ENCODE assay signal across 10 cellular contexts in genomic region chr2:101012054-101012705, GRCh38. TPM values are rescaled to one million over a fixed set of nuclear protein-coding genes. Genes with fewer than 3 reads are reported as not detected.
DNase-seq lines count a peak whose midpoint lies in the region; ATAC-seq and TF ChIP-seq lines count a peak whose summit lies in the region.
"Had no signal": no experiment of that assay in that cellular context is flagged by ENCODE, and none has a peak within 500 bp of the region (broad histone marks: within the 10 kb centered on the region; RNA-seq: fewer than 3 reads in every experiment).

No MANE protein-coding gene starts in this region.

- no peak overlapping the region for H4K91ac ChIP-seq in trophoblast cell (ENCODE audit: low read depth, low read length)

- no peak overlapping the region for H2BK120ac ChIP-seq in trophoblast cell (ENCODE audit: insufficient read depth, low read length, poor library complexity)

- WGBS in trophoblast cell (ENCODE audit: extremely low coverage, insufficient coverage, insufficient read length): no CpG with 5 or more reads among the region's 8 CpGs

- no peaks in the 10 kb centered on the region for H3K9me3 ChIP-seq in trophoblast cell (ENCODE audit: insufficient read depth, low read depth, low read length)
- H3K9me3 ChIP-seq: MG63 had no signal

- CTCF ChIA-PET in activated CD4-positive, alpha-beta memory T cell treated with anti-CD3 and anti-CD28 coated beads for 36 hours (lab: Charles Lee): interaction anchor here (0.7 to 3.2 kb wide), 28 partner anchors 8 to 452 kb away, joined by 3 to 27 read pairs (median 4); partner anchors contain the start of genes PDCL3, RNF149, RPL31 and TBC1D8
- CTCF ChIA-PET in activated CD4-positive, alpha-beta memory T cell treated with anti-CD3 and anti-CD28 coated beads, Interleukin-2, amount 10 ng/mL, durations not matched to agents 7 days and 5 days (lab: Charles Lee): interaction anchor here (0.6 to 2.5 kb wide), 23 partner anchors 9 to 1258 kb away, joined by 3 to 41 read pairs (median 4); partner anchors contain the start of genes CNOT11, RPL31 and TBC1D8

- no peaks in the 10 kb centered on the region for H3K27me3 Mint-ChIP-seq in activated CD4-positive, alpha-beta memory T cell treated with anti-CD3 and anti-CD28 coated beads for 36 hours
- H3K27me3 Mint-ChIP-seq in activated CD4-positive, alpha-beta memory T cell treated with anti-CD3 and anti-CD28 coated beads, Interleukin-2, amount 10 ng/mL, durations not matched to agents 7 days and 5 days: no peaks in the 10 kb centered on the region
- H3K27me3 Mint-ChIP-seq in progenitor cell of endocrine pancreas: no peaks in the 10 kb centered on the region
- H3K27me3 Mint-ChIP-seq: activated naive CD8-positive, alpha-beta T cell treated with anti-CD3 and anti-CD28 coated beads, Interleukin-2, amount 10 ng/mL, durations not matched to agents 7 days and 5 days had no signal

- no peak overlapping the region for H2BK5ac ChIP-seq in trophoblast cell (ENCODE audit: low read depth, low read length, poor library complexity)

- H3K4me1 Mint-ChIP-seq in activated CD4-positive, alpha-beta memory T cell treated with anti-CD3 and anti-CD28 coated beads for 36 hours (ENCODE audit: low read depth): peaks cover 35% of the 10 kb centered on the region
- peaks cover 37% of the 10 kb centered on the region for H3K4me1 Mint-ChIP-seq in activated CD4-positive, alpha-beta memory T cell treated with anti-CD3 and anti-CD28 coated beads, Interleukin-2, amount 10 ng/mL, durations not matched to agents 7 days and 5 days
- H3K4me1 Mint-ChIP-seq in progenitor cell of endocrine pancreas (ENCODE audit: low read depth): no peaks in the 10 kb centered on the region

- no peak overlapping the region for H4K8ac ChIP-seq in trophoblast cell (ENCODE audit: low read depth, low read length)

- H3K4me3 Mint-ChIP-seq in activated CD4-positive, alpha-beta memory T cell treated with anti-CD3 and anti-CD28 coated beads for 36 hours: no peak overlapping the region
- no peak overlapping the region for H3K4me3 Mint-ChIP-seq in activated CD4-positive, alpha-beta memory T cell treated with anti-CD3 and anti-CD28 coated beads, Interleukin-2, amount 10 ng/mL, durations not matched to agents 7 days and 5 days
- no peak overlapping the region for H3K4me3 Mint-ChIP-seq in progenitor cell of endocrine pancreas (ENCODE audit: low read depth)
- H3K4me3 Mint-ChIP-seq: activated naive CD8-positive, alpha-beta T cell treated with anti-CD3 and anti-CD28 coated beads, Interleukin-2, amount 10 ng/mL, durations not matched to agents 7 days and 5 days had no signal

- no peaks in the 10 kb centered on the region for H3K9me3 Mint-ChIP-seq in activated CD4-positive, alpha-beta memory T cell treated with anti-CD3 and anti-CD28 coated beads for 36 hours
- no peaks in the 10 kb centered on the region for H3K9me3 Mint-ChIP-seq in activated CD4-positive, alpha-beta memory T cell treated with anti-CD3 and anti-CD28 coated beads, Interleukin-2, amount 10 ng/mL, durations not matched to agents 7 days and 5 days
- no peaks in the 10 kb centered on the region for H3K9me3 Mint-ChIP-seq in progenitor cell of endocrine pancreas (ENCODE audit: low read depth)
- H3K9me3 Mint-ChIP-seq: activated naive CD8-positive, alpha-beta T cell treated with anti-CD3 and anti-CD28 coated beads, Interleukin-2, amount 10 ng/mL, durations not matched to agents 7 days and 5 days had no signal

- no peak overlapping the region for H4K12ac ChIP-seq in trophoblast cell (ENCODE audit: low read depth, low read length)

- H3K27ac Mint-ChIP-seq in activated CD4-positive, alpha-beta memory T cell treated with anti-CD3 and anti-CD28 coated beads for 36 hours: peak overlapping the region; percentile 60
- H3K27ac Mint-ChIP-seq in activated CD4-positive, alpha-beta memory T cell treated with anti-CD3 and anti-CD28 coated beads, Interleukin-2, amount 10 ng/mL, durations not matched to agents 7 days and 5 days: no peak overlapping the region
- peak overlapping the region; percentile 40 for H3K27ac Mint-ChIP-seq in progenitor cell of endocrine pancreas
- H3K27ac Mint-ChIP-seq: activated naive CD8-positive, alpha-beta T cell treated with anti-CD3 and anti-CD28 coated beads, Interleukin-2, amount 10 ng/mL, durations not matched to agents 7 days and 5 days had no signal

- H2AK5ac ChIP-seq in trophoblast cell (ENCODE audit: low read length): no peak overlapping the region

- H3K18ac ChIP-seq in trophoblast cell (ENCODE audit: low read length): no peak overlapping the region

- no peak overlapping the region for H3K14ac ChIP-seq in trophoblast cell (ENCODE audit: low read length)

- intact Hi-C loops in activated CD4-positive, alpha-beta memory T cell treated with anti-CD3 and anti-CD28 coated beads for 36 hours (cut with micrococcal nuclease): loop anchor here (1.0 kb wide), 2 partner anchors 140 to 193 kb away; no protein-coding TSS in a partner anchor

- no peak overlapping the region for H3K23ac ChIP-seq in trophoblast cell (ENCODE audit: low read length)

- no peak for TF ChIP-seq CTCF in progenitor cell of endocrine pancreas (IDR thresholded peaks at IDR 0.05; ENCODE audit: unreplicated experiment)

- H3K27me3 ChIP-seq in trophoblast cell (ENCODE audit: insufficient read depth, low read length): no peaks in the 10 kb centered on the region
- H3K27me3 ChIP-seq: MG63 had no signal

- no peak overlapping the region for H3K4me2 ChIP-seq in trophoblast cell (ENCODE audit: low read length)

- H3K27ac ChIP-seq in trophoblast cell (ENCODE audit: low read depth, low read length): no peak overlapping the region

- H3K4me3 ChIP-seq in trophoblast cell (ENCODE audit: low read depth, low read length): no peak overlapping the region
- H3K4me3 ChIP-seq: MG63 had no signal

- no peak overlapping the region for H2AFZ ChIP-seq in trophoblast cell (ENCODE audit: insufficient read depth, low read length, poor library complexity)

- ATAC-seq in GM21825 (IDR thresholded peaks at IDR 0.05; ENCODE audit: unreplicated experiment) (peak; percentile 91), HG03457 (IDR thresholded peaks at IDR 0.05; ENCODE audit: unreplicated experiment) (peak; percentile 75)

- no peak overlapping the region for H2BK12ac ChIP-seq in trophoblast cell (ENCODE audit: low read length)

- H3K36me3 Mint-ChIP-seq in activated CD4-positive, alpha-beta memory T cell treated with anti-CD3 and anti-CD28 coated beads for 36 hours: peaks cover 53% of the 10 kb centered on the region
- peaks cover 54% of the 10 kb centered on the region for H3K36me3 Mint-ChIP-seq in activated CD4-positive, alpha-beta memory T cell treated with anti-CD3 and anti-CD28 coated beads, Interleukin-2, amount 10 ng/mL, durations not matched to agents 7 days and 5 days (ENCODE audit: low read depth)
- peaks cover 33% of the 10 kb centered on the region for H3K36me3 Mint-ChIP-seq in progenitor cell of endocrine pancreas (ENCODE audit: insufficient read depth)

- H3K79me1 ChIP-seq in trophoblast cell (ENCODE audit: low read length): no peaks in the 10 kb centered on the region

- DNase-seq in activated CD4-positive, alpha-beta memory T cell treated with anti-CD3 and anti-CD28 coated beads for 36 hours: no peak
- DNase-seq in activated CD4-positive, alpha-beta memory T cell treated with anti-CD3 and anti-CD28 coated beads, Interleukin-2, amount 10 ng/mL, durations not matched to agents 7 days and 5 days: no peak
- DNase-seq in progenitor cell of endocrine pancreas (ENCODE audit: low spot score, unreplicated experiment) (no peak), iPS-NIHi7 (ENCODE audit: extremely low spot score) (no peak), trophoblast cell (no peak), GM03348 (ENCODE audit: low spot score) (no peak)
- DNase-seq: activated naive CD8-positive, alpha-beta T cell treated with anti-CD3 and anti-CD28 coated beads, Interleukin-2, amount 10 ng/mL, durations not matched to agents 7 days and 5 days; MG63 had no signal

- POLR2A ChIA-PET in activated CD4-positive, alpha-beta memory T cell treated with anti-CD3 and anti-CD28 coated beads for 36 hours (lab: Charles Lee): interaction anchor here (1.3 to 1.6 kb wide), 2 partner anchors 10 to 240 kb away, joined by 6 to 7 read pairs; partner anchors contain the start of genes CNOT11 and RPL31
- POLR2A ChIA-PET in activated CD4-positive, alpha-beta memory T cell treated with anti-CD3 and anti-CD28 coated beads, Interleukin-2, amount 10 ng/mL, durations not matched to agents 7 days and 5 days (lab: Charles Lee): interaction anchor here (0.6 to 1.3 kb wide), 5 partner anchors 9 to 368 kb away, joined by 3 to 9 read pairs (median 3); partner anchors contain the start of gene RPL31

- no peaks in the 10 kb centered on the region for H3K79me2 ChIP-seq in trophoblast cell (ENCODE audit: control insufficient read depth, insufficient read depth, low read length, poor library complexity)

- no peak overlapping the region for H3K4ac ChIP-seq in trophoblast cell (ENCODE audit: low read depth, low read length)

- H3K9ac ChIP-seq in trophoblast cell (ENCODE audit: low read length): no peak overlapping the region

- H3K4me1 ChIP-seq in trophoblast cell (ENCODE audit: control insufficient read depth in 1 of 2, insufficient read depth in 2 of 2, low read length in 2 of 2): no peaks in the 10 kb centered on the region

- H3K36me3 ChIP-seq in trophoblast cell (ENCODE audit: control insufficient read depth in 1 of 2, insufficient read depth in 2 of 2, low read length in 2 of 2): peaks cover 12 to 19% of the 10 kb centered on the region in 2 experiments

RNA-seq across cellular contexts. Expression of gene RPL31, which starts 10.1 kb away (rescaled TPM):
- 1,000 to 10,000 TPM; 1,809 to 1,825 TPM for total RNA-seq in activated CD4-positive, alpha-beta memory T cell treated with anti-CD3 and anti-CD28 coated beads for 36 hours
- 1,000 to 10,000 TPM; 1,356 to 1,364 TPM for total RNA-seq in activated CD4-positive, alpha-beta memory T cell treated with anti-CD3 and anti-CD28 coated beads, Interleukin-2, amount 10 ng/mL, durations not matched to agents 7 days and 5 days
- total RNA-seq in progenitor cell of endocrine pancreas: 1,632 and 1,719 TPM in 2 replicates
- polyA plus RNA-seq in trophoblast cell (2013): 1,205 and 1,283 TPM in 2 replicates
